ENCODE assay signal across 10 cellular contexts in genomic region chr5:98428806-98429205, GRCh38.
DNase-seq lines count a peak whose midpoint lies in the region; ATAC-seq, FAIRE-seq and TF ChIP-seq lines count a peak whose summit lies in the region.
"Had no signal": no experiment of that assay in that cellular context is flagged by ENCODE, and none has a peak within 500 bp of the region (broad histone marks: within the 10 kb centered on the region; RNA-seq: fewer than 3 reads in every experiment).

No MANE protein-coding gene starts in this region.

- H3K27ac Mint-ChIP-seq in stimulated activated effector memory CD8-positive, alpha-beta T cell treated with anti-CD3 and anti-CD28 coated beads, Interleukin-12 subunit alpha, Interleukin-12 subunit beta, amount 100 ng/mL, for 72 hours: no peak overlapping the region

- CTCF ChIA-PET in GM10248 (lab: Yijun Ruan, JAX): interaction anchor here (1.0 to 1.9 kb wide), 2 partner anchors 10 to 14 kb away, joined by 3 to 4 read pairs; no protein-coding TSS in a partner anchor

- H3K9me3 Mint-ChIP-seq in stimulated activated effector memory CD8-positive, alpha-beta T cell treated with anti-CD3 and anti-CD28 coated beads, Interleukin-12 subunit alpha, Interleukin-12 subunit beta, amount 100 ng/mL, for 72 hours: no peaks in the 10 kb centered on the region

- H3K4me3 Mint-ChIP-seq in stimulated activated effector memory CD8-positive, alpha-beta T cell treated with anti-CD3 and anti-CD28 coated beads, Interleukin-12 subunit alpha, Interleukin-12 subunit beta, amount 100 ng/mL, for 72 hours: no peak overlapping the region

- no peaks in the 10 kb centered on the region for H3K4me1 Mint-ChIP-seq in stimulated activated effector memory CD8-positive, alpha-beta T cell treated with anti-CD3 and anti-CD28 coated beads, Interleukin-12 subunit alpha, Interleukin-12 subunit beta, amount 100 ng/mL, for 72 hours

- DNase-seq in GM19239 (ENCODE audit: insufficient read length, low spot score) (peak; percentile 2), brain pericyte (ENCODE audit: low read depth, low spot score) (peak; percentile 73), skeletal muscle cell (ENCODE audit: low read depth) (peak; percentile 93), GM10248 (ENCODE audit: extremely low spot score) (no peak), HTR-8/SVneo (ENCODE audit: insufficient read length, low spot score) (no peak), NCI-H2171 treated with DMSO at 0.1 percent for 48 hours (lab: John Stamatoyannopoulos, UW) (no peak)
- DNase-seq in stimulated activated effector memory CD8-positive, alpha-beta T cell treated with anti-CD3 and anti-CD28 coated beads, Interleukin-12 subunit alpha, Interleukin-12 subunit beta, amount 100 ng/mL, for 72 hours (ENCODE audit: low spot score in 2 of 2): no peak
- DNase-seq: hypothalamus had no signal

- H3K4me3 ChIP-seq in skeletal muscle cell (ENCODE audit: low read depth, low read length): no peak overlapping the region
- H3K4me3 ChIP-seq: SK-N-MC had no signal

- ATAC-seq in HG03342 (IDR thresholded peaks at IDR 0.05; ENCODE audit: unreplicated experiment): peak; percentile 55
- no peak for ATAC-seq in stimulated activated effector memory CD8-positive, alpha-beta T cell treated with anti-CD3 and anti-CD28 coated beads, Interleukin-12 subunit alpha, Interleukin-12 subunit beta, amount 100 ng/mL, for 72 hours

- no peak for FAIRE-seq in GM19239 (lab: Jason Lieb, UNC)
- FAIRE-seq in HTR-8/SVneo (lab: Jason Lieb, UNC): no peak

- no peaks in the 10 kb centered on the region for H3K36me3 Mint-ChIP-seq in stimulated activated effector memory CD8-positive, alpha-beta T cell treated with anti-CD3 and anti-CD28 coated beads, Interleukin-12 subunit alpha, Interleukin-12 subunit beta, amount 100 ng/mL, for 72 hours

- TF ChIP-seq CTCF in GM10248 (IDR thresholded peaks at IDR 0.05; ENCODE audit: control extremely low read depth, extremely low read depth, low read depth, missing control alignments): no peak

- POLR2A ChIA-PET in GM10248 (lab: Yijun Ruan, JAX): no interaction called here

Comparison
In these comparisons a context has a peak if more than half of its experiments do, and no peak if none do; other contexts are left out.
1. DNase-seq: peak in GM19239 (single experiment), brain pericyte (single experiment) and skeletal muscle cell (single experiment); none in GM10248 (single experiment), HTR-8/SVneo (single experiment), stimulated activated effector memory CD8-positive, alpha-beta T cell treated with anti-CD3 and anti-CD28 coated beads, Interleukin-12 subunit alpha, Interleukin-12 subunit beta, amount 100 ng/mL, for 72 hours (0 of 2) and NCI-H2171 treated with DMSO at 0.1 percent for 48 hours (single experiment).